ENCODE assay signal across 13 cellular contexts in the genomic region with DNA sequence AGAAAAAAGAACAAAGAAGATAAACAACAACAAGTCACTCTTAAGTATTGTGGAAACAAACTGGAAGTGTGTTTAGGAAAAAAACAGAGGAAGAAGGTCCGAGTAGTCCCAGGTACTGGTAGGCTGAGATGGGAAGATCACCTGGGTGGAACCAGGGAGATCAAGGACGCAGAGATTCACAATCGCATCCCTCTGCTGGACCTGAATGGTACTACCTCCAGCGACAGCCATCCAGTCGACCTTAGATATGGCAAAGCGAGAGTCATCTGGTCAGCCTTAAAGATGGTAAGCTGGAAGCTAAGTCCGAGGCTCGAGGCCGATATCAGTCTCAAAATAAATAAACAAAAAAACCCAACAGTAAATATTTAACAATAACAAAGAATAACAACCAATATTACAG. TPM values are rescaled to one million over a fixed set of nuclear protein-coding genes. Genes with fewer than 3 reads are reported as not detected.
DNase-seq lines count a peak whose midpoint lies in the region; TF ChIP-seq lines count a peak whose summit lies in the region.
"Had no signal": no experiment of that assay in that cellular context is flagged by ENCODE, and none has a peak within 500 bp of the region (broad histone marks: within the 10 kb centered on the region; RNA-seq: fewer than 3 reads in every experiment).

No MANE protein-coding gene starts in this region.

- H3K4me1 ChIP-seq in BE2C (no peaks in the 10 kb centered on the region), transverse colon (no peaks in the 10 kb centered on the region)
- H3K4me1 ChIP-seq: Caco-2 had no signal

- H3K9me3 ChIP-seq in BE2C (no peaks in the 10 kb centered on the region), transverse colon (peaks cover 16 to 18% of the 10 kb centered on the region in 2 donors)
- H3K9me3 ChIP-seq: Caco-2 had no signal

- TF ChIP-seq POLR2A in transverse colon (IDR thresholded peaks at IDR 0.05), result no peak

- H3K4me3 ChIP-seq in BE2C (ENCODE audit: low read depth, low read length) (no peak overlapping the region), epithelial cell of proximal tubule (ENCODE audit: low read depth, low read length) (no peak overlapping the region), transverse colon (no peak overlapping the region)
- H3K4me3 ChIP-seq: GM12878 had no signal

- H3K36me3 ChIP-seq in BE2C (no peaks in the 10 kb centered on the region), transverse colon (no peaks in the 10 kb centered on the region)

- peak; percentile 53 for TF ChIP-seq CTCF in BE2C (IDR thresholded peaks at IDR 0.05; ENCODE audit: low read depth, low read length)
- TF ChIP-seq CTCF in epithelial cell of proximal tubule (conservative IDR thresholded peaks at IDR 0.05; ENCODE audit: low read depth, low read length), result peak; percentile 25
- TF ChIP-seq CTCF in transverse colon (IDR thresholded peaks at IDR 0.05), result no peak

- no peak overlapping the region for H3K27ac ChIP-seq in transverse colon
- H3K27ac ChIP-seq: RWPE1 had no signal

- 89 to 95% methylated on average over 7 to 9 of the region's 9 CpGs for WGBS in transverse colon (ENCODE audit: low coverage in 1 of 2), 2 donors

- no peaks in the 10 kb centered on the region for H3K27me3 ChIP-seq in BE2C
- no peaks in the 10 kb centered on the region for H3K27me3 ChIP-seq in transverse colon

- in situ Hi-C loops in transverse colon (cut with MboI; ENCODE audit: low pct_ligation_motif_present in 1 of 4, low pct_unique_long_range_greater_than_20kb in 1 of 4, low sequenced_read_pairs in 3 of 4), result no loop called here

- intact Hi-C loops in transverse colon (cut with DNase I; ENCODE audit: low total_unique reads), result loop anchor here (5.0 kb wide), 1 partner anchor 857 kb away; no protein-coding TSS in a partner anchor

- DNase-seq in BE2C, result peak; percentile 47
- DNase-seq in ELR (ENCODE audit: low read depth), result peak; percentile 30
- peak; percentile 1 for DNase-seq in NCI-H526 treated with DMSO at 0.1 percent for 48 hours (lab: John Stamatoyannopoulos, UW)
- no peak for DNase-seq in epithelial cell of proximal tubule (ENCODE audit: low read depth)
- no peak for DNase-seq in transverse colon
- no peak for DNase-seq in Kasumi-1 (lab: John Stamatoyannopoulos, UW)
- DNase-seq in activated effector memory CD4-positive, alpha-beta T cell treated with Interleukin-2 at 50 U/mL for 16 hours, result no peak
- DNase-seq: NCI-H345, substantia nigra, T1000 had no signal

- TF ChIP-seq EP300 in transverse colon (IDR thresholded peaks at IDR 0.05; ENCODE audit: low read depth), result no peak

RNA-seq across cellular contexts. Expression of a gene that starts 44.9 kb away (rescaled TPM):
- 12.1 TPM for polyA plus RNA-seq in BE2C (2012; ENCODE audit: insufficient read depth, insufficient read length, low read depth)
- total RNA-seq in epithelial cell of proximal tubule, result 12.6 and 22.1 TPM in 2 replicates
- total RNA-seq in transverse colon, result 100 to 1,000 TPM in 3 of 4 donors, 10 to 100 TPM in 1; 93.9 to 236 (median 157) TPM

Comparison
In these comparisons a context has a peak if more than half of its experiments do, and no peak if none do; other contexts are left out.
1. DNase-seq: peak in BE2C (single experiment), ELR (single experiment) and NCI-H526 treated with DMSO at 0.1 percent for 48 hours (single experiment); none in epithelial cell of proximal tubule (single experiment), transverse colon (single experiment), Kasumi-1 (0 of 2) and activated effector memory CD4-positive, alpha-beta T cell treated with Interleukin-2 at 50 U/mL for 16 hours (single experiment).
2. CTCF ChIP-seq: peak in BE2C (single experiment) and epithelial cell of proximal tubule (single experiment); none in transverse colon (0 of 5).